Comparison of ENCODE assay signal across 8 cellular contexts in the genomic region with DNA sequence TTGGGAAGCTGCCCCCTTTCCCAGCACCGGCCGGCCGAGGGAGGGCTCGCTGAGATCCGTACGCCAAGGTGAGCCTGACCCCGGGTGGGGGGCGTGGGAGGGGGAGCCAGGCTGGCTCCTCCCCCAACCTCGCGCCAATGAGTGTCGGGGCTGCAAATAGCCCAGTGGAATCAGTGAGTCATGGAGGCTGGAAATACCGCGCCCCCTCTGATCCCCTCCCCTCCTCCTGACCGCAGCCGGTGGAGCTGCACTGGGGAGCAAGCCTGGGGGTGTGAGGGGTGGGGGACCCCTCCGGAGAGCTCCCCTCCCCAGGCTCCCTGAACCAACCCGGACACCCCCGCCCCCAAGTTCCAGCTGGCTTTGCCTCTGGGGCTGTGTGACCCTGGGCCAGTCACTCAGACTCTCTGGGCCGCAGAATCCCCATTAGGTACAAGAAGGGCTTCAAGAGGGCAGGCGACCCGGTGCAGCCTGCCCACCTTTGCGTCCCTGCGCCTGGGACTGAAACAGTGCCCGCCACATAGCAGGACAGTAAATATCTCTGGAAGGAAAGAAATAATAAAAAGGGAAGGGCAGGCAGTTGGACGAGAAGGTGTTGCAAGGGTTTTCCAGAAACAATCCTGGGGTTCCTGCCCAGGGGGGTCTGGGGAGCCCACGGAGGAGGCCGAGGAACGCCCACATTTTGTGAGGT. TPM values are rescaled to one million over a fixed set of nuclear protein-coding genes. Genes with fewer than 3 reads are reported as not detected.
DNase-seq lines count a peak whose midpoint lies in the region; ATAC-seq and TF ChIP-seq lines count a peak whose summit lies in the region.

No MANE protein-coding gene starts in this region.

- no peaks in the 10 kb centered on the region for H3K27me3 ChIP-seq in CD8-positive, alpha-beta T cell (ENCODE audit: insufficient read depth, low read length)
- no peaks in the 10 kb centered on the region for H3K27me3 ChIP-seq in esophagus squamous epithelium
- H3K27me3 ChIP-seq in suprapubic skin = no peaks in the 10 kb centered on the region

- whole genome bisulfite sequencing in esophagus squamous epithelium, 2 donors = 13 to 19% methylated on average over 8 to 9 of the region's 28 CpGs
- WGBS in suprapubic skin = 38% methylated on average over 10 of the region's 28 CpGs

- peak; percentile 59 for ATAC-seq in CD8-positive, alpha-beta T cell
- ATAC-seq in natural killer cell (peak in 2 of 3 donors; percentile 69 to 85), GM18520 (IDR thresholded peaks at IDR 0.05; ENCODE audit: unreplicated experiment) (no peak)

- no peaks in the 10 kb centered on the region for H3K9me3 Mint-ChIP-seq in CD8-positive, alpha-beta T cell
- no peaks in the 10 kb centered on the region for H3K9me3 Mint-ChIP-seq in natural killer cell

- H3K4me3 ChIP-seq in CD8-positive, alpha-beta T cell (ENCODE audit: low read depth, low read length) = peak overlapping the region; percentile 29
- H3K4me3 ChIP-seq in esophagus squamous epithelium = peak overlapping the region; percentile 22 to 58 (median 42)
- peak overlapping the region; percentile 46 for H3K4me3 ChIP-seq in suprapubic skin

- H3K4me1 ChIP-seq in CD8-positive, alpha-beta T cell (ENCODE audit: insufficient read depth, low read length) = peaks cover 5% of the 10 kb centered on the region
- H3K4me1 ChIP-seq in esophagus squamous epithelium (peaks cover 16 to 69% (median 30%) of the 10 kb centered on the region in 3 donors), suprapubic skin (peaks cover 44% of the 10 kb centered on the region)

- peaks cover 9% of the 10 kb centered on the region for H3K27me3 Mint-ChIP-seq in CD8-positive, alpha-beta T cell (ENCODE audit: low read depth)
- H3K27me3 Mint-ChIP-seq in natural killer cell (ENCODE audit: low read depth in 2 of 2) = no peaks in the 10 kb centered on the region

- peak in 5 of 7 experiments; percentile 13 to 49 (median 37) for DNase-seq in CD8-positive, alpha-beta T cell
- peak; percentile 89 for DNase-seq in HuH-7 (ENCODE audit: low spot score)
- DNase-seq in activated CD8-positive, alpha-beta memory T cell treated with anti-CD3 and anti-CD28 coated beads for 24 hours = peak; percentile 79
- no peak for DNase-seq in esophagus squamous epithelium (lab: John Stamatoyannopoulos, UW)
- DNase-seq in natural killer cell = peak; percentile 59
- DNase-seq in suprapubic skin (ENCODE audit: low spot score in 2 of 2) = no peak
- no peak for DNase-seq in D341Med (ENCODE audit: low spot score)

- no peak for TF ChIP-seq CTCF in CD8-positive, alpha-beta T cell (IDR thresholded peaks at IDR 0.05)
- TF ChIP-seq CTCF in esophagus squamous epithelium (IDR thresholded peaks at IDR 0.05) (no peak), natural killer cell (IDR thresholded peaks at IDR 0.05) (no peak), suprapubic skin (IDR thresholded peaks at IDR 0.05) (no peak)

- no peak overlapping the region for H3K27ac Mint-ChIP-seq in CD8-positive, alpha-beta T cell
- peak overlapping the region; percentile 26 to 87 for H3K27ac Mint-ChIP-seq in natural killer cell

- POLR2A ChIA-PET in CD8-positive, alpha-beta T cell (lab: Charles Lee) = no interaction called here

- H3K4me1 Mint-ChIP-seq in CD8-positive, alpha-beta T cell (ENCODE audit: low read depth) = peaks cover 4% of the 10 kb centered on the region
- H3K4me1 Mint-ChIP-seq in natural killer cell = peaks cover 0 to 11% of the 10 kb centered on the region in 2 donors

- TF ChIP-seq EP300 in suprapubic skin (IDR thresholded peaks at IDR 0.05) = no peak

- no peaks in the 10 kb centered on the region for H3K9me3 ChIP-seq in CD8-positive, alpha-beta T cell (ENCODE audit: low read length)
- H3K9me3 ChIP-seq in esophagus squamous epithelium (no peaks in the 10 kb centered on the region), suprapubic skin (no peaks in the 10 kb centered on the region)

- H3K36me3 Mint-ChIP-seq in CD8-positive, alpha-beta T cell = no peaks in the 10 kb centered on the region
- H3K36me3 Mint-ChIP-seq in natural killer cell = no peaks in the 10 kb centered on the region

- TF ChIP-seq POLR2A in esophagus squamous epithelium (IDR thresholded peaks at IDR 0.05) (no peak), suprapubic skin (IDR thresholded peaks at IDR 0.05) (no peak)

- peak overlapping the region; percentile 37 for H3K4me3 Mint-ChIP-seq in CD8-positive, alpha-beta T cell
- H3K4me3 Mint-ChIP-seq in natural killer cell = peak overlapping the region; percentile 31

- no peak overlapping the region for H3K27ac ChIP-seq in CD8-positive, alpha-beta T cell (ENCODE audit: low read depth, low read length)
- peak overlapping the region; percentile 64 to 91 (median 84) for H3K27ac ChIP-seq in esophagus squamous epithelium
- H3K27ac ChIP-seq in suprapubic skin = peak overlapping the region; percentile 74

- CTCF ChIA-PET in CD8-positive, alpha-beta T cell (lab: Charles Lee) = no interaction called here

- no peaks in the 10 kb centered on the region for H3K36me3 ChIP-seq in CD8-positive, alpha-beta T cell (ENCODE audit: insufficient read depth, low read length)
- no peaks in the 10 kb centered on the region for H3K36me3 ChIP-seq in esophagus squamous epithelium
- no peaks in the 10 kb centered on the region for H3K36me3 ChIP-seq in suprapubic skin

- intact Hi-C loops in CD8-positive, alpha-beta T cell (cut with DNase I, micrococcal nuclease) = no loop called here
- intact Hi-C loops in esophagus squamous epithelium (cut with DNase I) = no loop called here
- intact Hi-C loops in natural killer cell (cut with micrococcal nuclease) = no loop called here

RNA-seq across cellular contexts. Expression of gene HSPB7, which starts 4.5 kb away (rescaled TPM):
- not detected for total RNA-seq in CD8-positive, alpha-beta T cell
- total RNA-seq in esophagus squamous epithelium = 10 to 100 TPM in 1 of 4 donors, 1 to 10 TPM in 3; 1.1 to 11.8 (median 3.7) TPM
- total RNA-seq in natural killer cell = not detected
- 1 to 10 TPM; 1.9 to 7.0 (median 3.3) TPM for total RNA-seq in suprapubic skin

RNA-seq across cellular contexts. Expression of gene CLCNKA, which starts 8.5 kb away (rescaled TPM):
- not detected for total RNA-seq in CD8-positive, alpha-beta T cell
- total RNA-seq in esophagus squamous epithelium (not detected), natural killer cell (under 1 TPM in 2 of 3 donors, not detected in 1; 0.16 to 0.33 TPM), suprapubic skin (1 to 10 TPM in 1 of 4 donors, under 1 TPM in 2, not detected in 1; 0.23 to 1.9 (median 0.51) TPM)

RNA-seq across cellular contexts. Expression of gene SRARP, which starts 9.3 kb away (rescaled TPM):
- not detected for total RNA-seq in CD8-positive, alpha-beta T cell
- total RNA-seq in esophagus squamous epithelium = not detected
- total RNA-seq in natural killer cell = not detected
- not detected for total RNA-seq in suprapubic skin

RNA-seq across cellular contexts. Expression of gene CLCNKB, which starts 30.2 kb away (rescaled TPM):
- not detected for total RNA-seq in CD8-positive, alpha-beta T cell
- total RNA-seq in esophagus squamous epithelium (not detected), natural killer cell (not detected), suprapubic skin (under 1 TPM in 1 of 4 donors, not detected in 3; 0.42 TPM)

RNA-seq across cellular contexts. Expression of gene ZBTB17, which starts 37.5 kb away (rescaled TPM):
- 100 to 1,000 TPM; 106 to 115 TPM for total RNA-seq in CD8-positive, alpha-beta T cell
- 10 to 100 TPM; 19.1 to 33.1 (median 26.8) TPM for total RNA-seq in esophagus squamous epithelium
- total RNA-seq in natural killer cell = 100 to 1,000 TPM in 1 of 3 donors, 10 to 100 TPM in 2; 86.0 to 100 (median 86.9) TPM
- total RNA-seq in suprapubic skin = 10 to 100 TPM; 27.2 to 44.4 (median 34.1) TPM

Comparison
In these comparisons a context has a peak if more than half of its experiments do, and no peak if none do; other contexts are left out.
1. DNase-seq: peak in CD8-positive, alpha-beta T cell (5 of 7), HuH-7 (single experiment), activated CD8-positive, alpha-beta memory T cell treated with anti-CD3 and anti-CD28 coated beads for 24 hours (single experiment) and natural killer cell (single experiment); none in esophagus squamous epithelium (single experiment), suprapubic skin (0 of 2) and D341Med (single experiment).
2. Peak in every context shown above with its lines, with median percentiles within 50 percentile points of each other: H3K4me3 ChIP-seq.